In genomic region chr13:32426981-32427851, GRCh38 we compare ENCODE assay signal across 8 cellular contexts. TPM values are rescaled to one million over a fixed set of nuclear protein-coding genes. Genes with fewer than 3 reads are reported as not detected.
DNase-seq lines count a peak whose midpoint lies in the region; ATAC-seq, FAIRE-seq and TF ChIP-seq lines count a peak whose summit lies in the region.

No MANE protein-coding gene starts in this region.

- DNase-seq in Calu3 (peak; percentile 6), T47D (ENCODE audit: low read depth in 1 of 2, low spot score in 1 of 2) (peak; percentile 6 to 17), kidney (peak; percentile 81), DMS79 (lab: John Stamatoyannopoulos, UW) (no peak)
- peak; percentile 22 to 42 for DNase-seq in stimulated activated CD4-positive, alpha-beta T cell treated with anti-CD3 and anti-CD28 coated beads, Interleukin-15, amount 100 ng/mL, for 1 hour (ENCODE audit: low read depth in 1 of 2, low spot score in 1 of 2)

- H3K27me3 Mint-ChIP-seq in Calu3 (ENCODE audit: unreplicated experiment), result no peaks in the 10 kb centered on the region

- FAIRE-seq in kidney (lab: Jason Lieb, UNC), result no peak

- H3K9me3 ChIP-seq in HUES6 (ENCODE audit: control insufficient read depth, insufficient read depth, low read depth, low read length) (no peaks in the 10 kb centered on the region), kidney (ENCODE audit: control insufficient read depth in 1 of 2, low read length in 2 of 2) (no peaks in the 10 kb centered on the region)

- no peak overlapping the region for H3K27ac ChIP-seq in HUES6 (ENCODE audit: low read depth, low read length)
- peak overlapping the region; percentile 89 for H3K27ac ChIP-seq in VCaP
- H3K27ac ChIP-seq in kidney (ENCODE audit: low read depth in 2 of 2, low read length in 2 of 2), result peak overlapping the region; percentile 76 to 89

- intact Hi-C loops in Calu3 (cut with micrococcal nuclease; ENCODE audit: unreplicated experiment) (no loop called here), kidney (cut with DNase I) (no loop called here)

- BruUV-seq in Calu3 (replicated peaks; lab: Mats Ljungman, UMichigan), result no TSS peak

- H3K36me3 Mint-ChIP-seq in Calu3 (ENCODE audit: insufficient read depth, unreplicated experiment), result peaks cover 21% of the 10 kb centered on the region

- no peaks in the 10 kb centered on the region for H3K9me3 Mint-ChIP-seq in Calu3 (ENCODE audit: low read depth, unreplicated experiment)

- H3K27ac Mint-ChIP-seq in Calu3 (ENCODE audit: unreplicated experiment), result no peak overlapping the region

- TF ChIP-seq CTCF in Calu3 (IDR thresholded peaks at IDR 0.05; ENCODE audit: unreplicated experiment) (no peak), VCaP (conservative IDR thresholded peaks at IDR 0.05) (no peak), kidney (IDR thresholded peaks at IDR 0.05; ENCODE audit: borderline replicate concordance, extremely low read depth, insufficient read depth) (no peak)

- H3K4me3 ChIP-seq in HUES6 (ENCODE audit: low read depth, low read length) (peak overlapping the region; percentile 86), kidney (ENCODE audit: low read length in 2 of 2) (peak overlapping the region; percentile 69 to 72)

- in situ Hi-C loops in T47D (cut with HindIII; ENCODE audit: low pct_unique_long_range_greater_than_20kb, low sequenced_read_pairs), result no loop called here

- H3K4me3 Mint-ChIP-seq in Calu3 (ENCODE audit: low read depth, unreplicated experiment), result peak overlapping the region; percentile 69

- H3K4me1 Mint-ChIP-seq in Calu3 (ENCODE audit: low read depth, unreplicated experiment), result peaks cover 20% of the 10 kb centered on the region

- H3K27me3 ChIP-seq in HUES6 (ENCODE audit: control insufficient read depth, insufficient read depth, low read length), result peaks cover 17% of the 10 kb centered on the region

- CTCF ChIA-PET in Calu3 (lab: Charles Lee), result interaction anchor here (0.6 kb wide), 1 partner anchor 50 kb away, joined by 4 read pairs; no protein-coding TSS in a partner anchor

- peak overlapping the region; percentile 5 for H3K9ac ChIP-seq in HUES6 (ENCODE audit: low read length)
- H3K9ac ChIP-seq in kidney (ENCODE audit: low read length in 2 of 2), result peak overlapping the region; percentile 5 to 65

- ATAC-seq in GM19467 (IDR thresholded peaks at IDR 0.05; ENCODE audit: unreplicated experiment), result peak; percentile 4

- H3K36me3 ChIP-seq in HUES6 (ENCODE audit: control insufficient read depth, insufficient read depth, low read length) (no peaks in the 10 kb centered on the region), kidney (ENCODE audit: control insufficient read depth in 1 of 2, insufficient read depth in 2 of 2, low read length in 2 of 2) (peaks cover 0 to 2% of the 10 kb centered on the region in 2 donors)

- H3K4me1 ChIP-seq in HUES6 (ENCODE audit: control insufficient read depth, insufficient read depth, low read length) (peaks cover 14% of the 10 kb centered on the region), kidney (ENCODE audit: control insufficient read depth in 1 of 2, insufficient read depth in 1 of 2, low read depth in 1 of 2, low read length in 2 of 2) (peaks cover 4 to 10% of the 10 kb centered on the region in 2 donors)

RNA-seq across cellular contexts. Expression of gene N4BP2L1, which starts 0.7 kb away (rescaled TPM):
- total RNA-seq in Calu3 (2022) (2.4 and 2.6 TPM in 2 replicates), kidney (14.5 TPM)
- polyA plus RNA-seq in kidney (ENCODE audit: insufficient read depth, low read depth, low replicate concordance), result 10.1 TPM
